ENCODE assay signal across 9 cellular contexts in genomic region chr5:32280656-32281081, GRCh38. TPM values are rescaled to one million over a fixed set of nuclear protein-coding genes. Genes with fewer than 3 reads are reported as not detected.
DNase-seq lines count a peak whose midpoint lies in the region; ATAC-seq, FAIRE-seq and TF ChIP-seq lines count a peak whose summit lies in the region.
"Had no signal": no experiment of that assay in that cellular context is flagged by ENCODE, and none has a peak within 500 bp of the region (broad histone marks: within the 10 kb centered on the region; RNA-seq: fewer than 3 reads in every experiment).

No MANE protein-coding gene starts in this region.

- H3K27ac Mint-ChIP-seq in neural progenitor cell, result no peak overlapping the region

- H3K4me1 ChIP-seq in GM12878 (ENCODE audit: control insufficient read depth, insufficient read depth, low read length), result peaks cover 50% of the 10 kb centered on the region
- H3K4me1 ChIP-seq in BE2C, result no peaks in the 10 kb centered on the region
- H3K4me1 ChIP-seq in neural progenitor cell, result peaks cover 20% of the 10 kb centered on the region

- peak overlapping the region; percentile 80 for H3K27ac ChIP-seq in GM12878 (ENCODE audit: control insufficient read depth, insufficient read depth)
- H3K27ac ChIP-seq in neural progenitor cell, result no peak overlapping the region

- H3K36me3 ChIP-seq in GM12878 (ENCODE audit: control insufficient read depth in 2 of 2, insufficient read depth in 2 of 2, low read length in 1 of 2) (peaks cover 0 to 3% of the 10 kb centered on the region in 2 experiments; a peak in 1 of 4 replicates), BE2C (no peaks in the 10 kb centered on the region), neural progenitor cell (no peaks in the 10 kb centered on the region)

- RAD21 ChIA-PET in GM12878 (lab: Charles Lee; ENCODE audit: unreplicated experiment), result interaction anchor here (0.7 to 1.3 kb wide), 5 partner anchors 26 to 49 kb away, joined by 3 to 4 read pairs (median 3); partner anchors contain the start of gene MTMR12

- H3K27me3 ChIP-seq in GM12878 (replicated peaks in 1 of 2; ENCODE audit: control insufficient read depth in 2 of 2, insufficient read depth in 2 of 2, low read length in 1 of 2), result no peaks in the 10 kb centered on the region
- no peaks in the 10 kb centered on the region for H3K27me3 ChIP-seq in BE2C
- H3K27me3 ChIP-seq in neural progenitor cell, result no peaks in the 10 kb centered on the region

- peaks cover 5% of the 10 kb centered on the region for H3K9me3 Mint-ChIP-seq in neural progenitor cell

- in situ Hi-C loops in GM12878 (cut with MboI), result no loop called here

- H3K4me2 ChIP-seq in GM12878 (ENCODE audit: control insufficient read depth, insufficient read depth) (peak overlapping the region; percentile 62), neural progenitor cell (no peak overlapping the region)

- H3K36me3 Mint-ChIP-seq in neural progenitor cell, result peaks cover 25% of the 10 kb centered on the region

- ATAC-seq in GM21390 (IDR thresholded peaks at IDR 0.05; ENCODE audit: unreplicated experiment) (peak; percentile 85), HG03378 (IDR thresholded peaks at IDR 0.05; ENCODE audit: unreplicated experiment) (peak; percentile 78), GM12878 (peak; percentile 83)

- peaks cover 10% of the 10 kb centered on the region for H3K79me2 ChIP-seq in GM12878 (ENCODE audit: control insufficient read depth, insufficient read depth, low read length)
- peaks cover 43% of the 10 kb centered on the region for H3K79me2 ChIP-seq in neural progenitor cell (ENCODE audit: low read depth)

- FAIRE-seq in GM18507 (lab: Jason Lieb, UNC), result peak; percentile 87
- peak; percentile 91 for FAIRE-seq in GM12878 (lab: Jason Lieb, UNC)

- TF ChIP-seq CTCF in GM12878 (IDR thresholded peaks at IDR 0.05 in 2 of 3, conservative IDR thresholded peaks at IDR 0.05 in 1 of 3; ENCODE audit: control insufficient read depth in 2 of 3, extremely low read depth in 1 of 3, insufficient read depth in 1 of 3, low read depth in 3 of 3, low read length in 3 of 3) (no peak), BE2C (IDR thresholded peaks at IDR 0.05; ENCODE audit: low read depth, low read length) (no peak), neural progenitor cell (IDR thresholded peaks at IDR 0.05) (no peak)

- no peaks in the 10 kb centered on the region for H4K20me1 ChIP-seq in GM12878 (ENCODE audit: control insufficient read depth, insufficient read depth)
- peaks cover 5% of the 10 kb centered on the region for H4K20me1 ChIP-seq in neural progenitor cell (ENCODE audit: low read depth)

- peaks cover 16% of the 10 kb centered on the region for H3F3A ChIP-seq in neural progenitor cell (ENCODE audit: low read depth)

- CTCF ChIA-PET in GM12878 (lab: Yijun Ruan, JAX), result interaction anchor here (0.8 to 2.4 kb wide), 5 partner anchors 14 to 309 kb away, joined by 3 to 8 read pairs (median 3); partner anchors contain the start of gene GOLPH3

- H3K9me3 ChIP-seq in GM12878 (replicated peaks; ENCODE audit: control insufficient read depth, insufficient read depth, low read length), result no peaks in the 10 kb centered on the region
- H3K9me3 ChIP-seq in BE2C, result no peaks in the 10 kb centered on the region
- H3K9me3 ChIP-seq in neural progenitor cell (ENCODE audit: low read depth), result no peaks in the 10 kb centered on the region

- H3K27me3 Mint-ChIP-seq in neural progenitor cell (ENCODE audit: insufficient read depth, low read depth), result peaks cover 4% of the 10 kb centered on the region

- TF ChIP-seq RAD21 in GM12878 (IDR thresholded peaks at IDR 0.05; ENCODE audit: insufficient read depth, low read depth, low read length), result no peak

- H3K4me3 Mint-ChIP-seq in neural progenitor cell, result no peak overlapping the region

- H2AFZ ChIP-seq in GM12878 (ENCODE audit: control insufficient read depth, low read depth, low read length), result no peak overlapping the region
- H2AFZ ChIP-seq in neural progenitor cell (replicated peaks), result no peak overlapping the region

- no peak; a peak in 1 of 4 replicates for TF ChIP-seq EP300 in GM12878 (IDR thresholded peaks at IDR 0.05; ENCODE audit: borderline replicate concordance in 1 of 2, control insufficient read depth in 1 of 2, low read depth in 2 of 2, low read length in 2 of 2)

- SMC1A ChIA-PET in GM12878 (lab: Charles Lee; ENCODE audit: uncharacterized antibody, unreplicated experiment), result interaction anchor here (1.0 to 3.9 kb wide), 6 partner anchors 14 to 49 kb away, joined by 3 to 19 read pairs (median 10); no protein-coding TSS in a partner anchor

- DNase-seq in GM18507 (ENCODE audit: extremely low spot score, insufficient read length, low read depth) (peak; percentile 30), GM12878 (ENCODE audit: low read depth, low spot score) (peak; percentile 79), BE2C (no peak), neural progenitor cell (ENCODE audit: low spot score) (no peak), amniotic stem cell (lab: John Stamatoyannopoulos, UW) (no peak), cerebellar cortex (ENCODE audit: low spot score) (no peak)
- DNase-seq: NCI-H510A treated with DMSO at 0.1 percent for 48 hours had no signal

- WGBS in GM12878 (ENCODE audit: insufficient coverage, insufficient replicate concordance, low lambda C conversion rate, missing lambda C conversion rate), result 1% methylated on average over 5 of the region's 5 CpGs

- TF ChIP-seq POLR2A in GM12878 (IDR thresholded peaks at IDR 0.05; ENCODE audit: low read depth, low read length), result no peak

- POLR2A ChIA-PET in GM12878 (lab: Charles Lee), result interaction anchor here (0.7 to 1.3 kb wide), 3 partner anchors 27 to 262 kb away, joined by 3 read pairs; partner anchors contain the start of gene MTMR12

- H3K4me3 ChIP-seq in GM12878 (no peak overlapping the region; the same call in 1 of the 2 replicates), BE2C (ENCODE audit: low read depth, low read length) (no peak overlapping the region), neural progenitor cell (no peak overlapping the region)

- intact Hi-C loops in GM12878 (cut with micrococcal nuclease; ENCODE audit: unreplicated experiment), result loop anchor here (1.0 to 5.0 kb wide), 2 partner anchors 32 to 47 kb away; partner anchors contain the start of gene MTMR12

- peaks cover 24% of the 10 kb centered on the region for H3K4me1 Mint-ChIP-seq in neural progenitor cell

- H3K9ac ChIP-seq in GM12878 (ENCODE audit: control insufficient read depth, insufficient read depth, low read length) (peak overlapping the region; percentile 10; the same call in 1 of the 2 replicates), neural progenitor cell (no peak overlapping the region)

- no TSS peak for BruUV-seq in GM12878 (replicated peaks; lab: Mats Ljungman, UMichigan)

TF ChIP-seq in GM12878, 131 proteins besides CTCF, POLR2A, EP300 and RAD21 (continues in another document):
- peak; percentile 78 for TF ChIP-seq FOXM1 (IDR thresholded peaks at IDR 0.05; ENCODE audit: low read depth, low read length)
- TF ChIP-seq KLF5 (IDR thresholded peaks at IDR 0.05; ENCODE audit: partially characterized antibody), result peak; percentile 50
- peak; percentile 70 for TF ChIP-seq NFIC (IDR thresholded peaks at IDR 0.05; ENCODE audit: low read depth, low read length)
- TF ChIP-seq, protein P1, sequence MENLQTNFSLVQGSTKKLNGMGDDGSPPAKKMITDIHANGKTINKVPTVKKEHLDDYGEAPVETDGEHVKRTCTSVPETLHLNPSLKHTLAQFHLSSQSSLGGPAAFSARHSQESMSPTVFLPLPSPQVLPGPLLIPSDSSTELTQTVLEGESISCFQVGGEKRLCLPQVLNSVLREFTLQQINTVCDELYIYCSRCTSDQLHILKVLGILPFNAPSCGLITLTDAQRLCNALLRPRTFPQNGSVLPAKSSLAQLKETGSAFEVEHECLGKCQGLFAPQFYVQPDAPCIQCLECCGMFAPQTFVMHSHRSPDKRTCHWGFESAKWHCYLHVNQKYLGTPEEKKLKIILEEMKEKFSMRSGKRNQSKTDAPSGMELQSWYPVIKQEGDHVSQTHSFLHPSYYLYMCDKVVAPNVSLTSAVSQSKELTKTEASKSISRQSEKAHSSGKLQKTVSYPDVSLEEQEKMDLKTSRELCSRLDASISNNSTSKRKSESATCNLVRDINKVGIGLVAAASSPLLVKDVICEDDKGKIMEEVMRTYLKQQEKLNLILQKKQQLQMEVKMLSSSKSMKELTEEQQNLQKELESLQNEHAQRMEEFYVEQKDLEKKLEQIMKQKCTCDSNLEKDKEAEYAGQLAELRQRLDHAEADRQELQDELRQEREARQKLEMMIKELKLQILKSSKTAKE (IDR thresholded peaks at IDR 0.05; ENCODE audit: low read depth, poor library complexity, severe bottlenecking), result peak; percentile 66
- TF ChIP-seq MLLT1 (IDR thresholded peaks at IDR 0.05), result peak; percentile 54; the same call in 1 of the 2 replicates

RNA-seq across cellular contexts. Expression of gene MTMR12, which starts 32.1 kb away (rescaled TPM):
- total RNA-seq in GM12878 (2013; cell fraction: nucleolus; rRNA removed), result 50.7 and 65.2 TPM in 2 replicates
- total RNA-seq in GM12878 (2014; rRNA removed), result 17.1 and 19.3 TPM in 2 replicates
- total RNA-seq in GM12878 (2014; rRNA removed; fragmentation: Illumina TruSeq; extraction: Trizol), result 15.4 and 16.2 TPM in 2 replicates
- total RNA-seq in GM12878 (2021), result 21.7 and 25.7 TPM in 2 replicates
- polyA plus RNA-seq in GM12878 (2011; ENCODE audit: low read depth), result 6.2 TPM
- polyA plus RNA-seq in GM12878 (2011; rRNA removed), result 22.9 and 24.7 TPM in 2 replicates
- 13.3 and 15.2 TPM in 2 replicates for polyA plus RNA-seq in GM12878 (2011; cell fraction: cytosol; rRNA removed)
- polyA plus RNA-seq in GM12878 (2011; cell fraction: nucleus; rRNA removed), result 9.5 and 11.1 TPM in 2 replicates
- 8.7 TPM in 2 replicates for polyA plus RNA-seq in GM12878 (2012)
- polyA plus RNA-seq in GM12878 (2014; fragmentation: Illumina TruSeq; extraction: Trizol), result 22.4 and 22.6 TPM in 2 replicates
- polyA plus RNA-seq in GM12878 (2014; fragmentation: Nextera tagmentation; extraction: Ambion mirVana), result 1 to 10 TPM; 5.0 to 8.1 TPM
- polyA plus RNA-seq in GM12878 (2014; rRNA removed), result 16.0 and 16.5 TPM in 2 replicates
- polyA plus RNA-seq in GM12878 (2016; fragmentation: Nextera tagmentation; extraction: Ambion mirVana), result 10 to 100 TPM; 10.8 to 12.7 TPM
- polyA minus RNA-seq in GM12878 (2011; rRNA and poly(A)+ RNA removed), result 19.7 and 33.3 TPM in 2 replicates
- polyA minus RNA-seq in GM12878 (2011; cell fraction: cytosol; rRNA and poly(A)+ RNA removed), result 9.6 and 12.2 TPM in 2 replicates
- polyA minus RNA-seq in GM12878 (2011; cell fraction: nucleus; rRNA and poly(A)+ RNA removed), result 13.5 and 23.0 TPM in 2 replicates
- polyA plus RNA-seq in BE2C (2012; ENCODE audit: insufficient read depth, insufficient read length, low read depth), result 12.0 TPM
- total RNA-seq in neural progenitor cell (ENCODE audit: low replicate concordance), result 20.0 and 22.0 TPM in 2 replicates

Comparison
In these comparisons a context has a peak if more than half of its experiments do, and no peak if none do; other contexts are left out.
1. DNase-seq: peak in GM18507 (single experiment) and GM12878 (single experiment); none in BE2C (single experiment), neural progenitor cell (single experiment), amniotic stem cell (single experiment) and cerebellar cortex (single experiment).
2. Peak in every context shown above with its lines, with median percentiles within 50 percentile points of each other: ATAC-seq.